1 cellular context compared by ENCODE assay signal in genomic region chr10:131886181-131886716, GRCh38.
TF ChIP-seq lines count a peak whose summit lies in the region.

No MANE protein-coding gene starts in this region.

TF ChIP-seq in GM23338, 12 proteins besides CTCF, POLR2A, EP300 and RAD21 (continued from another document):
- TF ChIP-seq REST (IDR thresholded peaks at IDR 0.05; ENCODE audit: unreplicated experiment) (no peak), POLR2AphosphoS5 (IDR thresholded peaks at IDR 0.05; ENCODE audit: low read depth) (no peak), EZH2phosphoT487 (IDR thresholded peaks at IDR 0.05; ENCODE audit: unreplicated experiment) (no peak), JUNB (IDR thresholded peaks at IDR 0.05; ENCODE audit: unreplicated experiment) (no peak), STAT1 (IDR thresholded peaks at IDR 0.05; ENCODE audit: unreplicated experiment) (no peak)
TF ChIP-seq in GM23338: peak in this region for 0.
